ENCODE assay signal across 9 cellular contexts in the genomic region with DNA sequence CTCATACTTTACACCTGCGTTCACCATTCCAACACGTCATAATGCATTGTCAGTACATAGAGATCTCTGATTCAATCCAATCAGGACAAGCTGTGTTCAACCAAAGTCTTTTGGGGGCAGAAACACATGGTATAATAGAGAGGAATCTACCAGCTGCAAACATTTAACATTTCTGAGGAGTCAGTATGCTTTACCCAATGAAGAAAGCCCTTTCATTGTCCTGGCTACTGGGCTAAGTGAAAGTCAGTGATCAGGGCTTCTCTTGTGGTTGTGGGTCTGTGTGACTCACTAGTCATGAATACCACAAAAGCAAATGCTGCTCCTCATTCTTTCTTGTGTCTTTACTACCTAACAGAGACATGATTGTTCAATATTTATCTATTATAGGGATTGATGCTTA.
DNase-seq lines count a peak whose midpoint lies in the region; ATAC-seq lines count a peak whose summit lies in the region.
"Had no signal": no experiment of that assay in that cellular context is flagged by ENCODE, and none has a peak within 500 bp of the region (broad histone marks: within the 10 kb centered on the region; RNA-seq: fewer than 3 reads in every experiment).

No MANE protein-coding gene starts in this region.

- ATAC-seq in GM18858 (IDR thresholded peaks at IDR 0.05; ENCODE audit: unreplicated experiment) (peak; percentile 45), HG03196 (IDR thresholded peaks at IDR 0.05; ENCODE audit: unreplicated experiment) (peak; percentile 86)

- no peaks in the 10 kb centered on the region for H3K9me3 ChIP-seq in adipocyte (ENCODE audit: control insufficient read depth, low read length)

- H3K9ac ChIP-seq in adipocyte (ENCODE audit: low read length), result no peak overlapping the region
- H3K9ac ChIP-seq: KMS-11 had no signal

- peak; percentile 84 for DNase-seq in adipocyte (ENCODE audit: low read depth)
- peak; percentile 91 for DNase-seq in non-pigmented ciliary epithelial cell (ENCODE audit: low read depth)
- no peak for DNase-seq in SIG-M5 treated with dmso at 0.1 percent for 504 hours (lab: John Stamatoyannopoulos, UW; ENCODE audit: unreplicated experiment)
- no peak for DNase-seq in NCI-H2227 treated with DMSO at 0.1 percent for 48 hours (lab: John Stamatoyannopoulos, UW)
- DNase-seq in NCI-H1048 (lab: John Stamatoyannopoulos, UW), result no peak
- no peak for DNase-seq in SHP77 (lab: John Stamatoyannopoulos, UW)

- peaks cover 10% of the 10 kb centered on the region for H3K4me1 ChIP-seq in adipocyte (ENCODE audit: control insufficient read depth, insufficient read depth, low read length)

- H3K4me3 ChIP-seq in adipocyte (ENCODE audit: low read length), result no peak overlapping the region

- no peaks in the 10 kb centered on the region for H3K36me3 ChIP-seq in adipocyte (ENCODE audit: control insufficient read depth, insufficient read depth, low read length, severe bottlenecking)

- H3K27me3 ChIP-seq in adipocyte (replicated peaks; ENCODE audit: control insufficient read depth, insufficient read depth, low read length), result no peaks in the 10 kb centered on the region

Comparison
In these comparisons a context has a peak if more than half of its experiments do, and no peak if none do; other contexts are left out.
1. DNase-seq: peak in adipocyte (single experiment) and non-pigmented ciliary epithelial cell (single experiment); none in SIG-M5 treated with dmso at 0.1 percent for 504 hours (single experiment), NCI-H2227 treated with DMSO at 0.1 percent for 48 hours (single experiment), NCI-H1048 (single experiment) and SHP77 (0 of 2).